In genomic region chr7:137996386-137996851, GRCh38 we compare ENCODE assay signal across 10 cellular contexts. TPM values are rescaled to one million over a fixed set of nuclear protein-coding genes. Genes with fewer than 3 reads are reported as not detected.
DNase-seq lines count a peak whose midpoint lies in the region; ATAC-seq, FAIRE-seq and TF ChIP-seq lines count a peak whose summit lies in the region.
"Had no signal": no experiment of that assay in that cellular context is flagged by ENCODE, and none has a peak within 500 bp of the region (broad histone marks: within the 10 kb centered on the region; RNA-seq: fewer than 3 reads in every experiment).

No MANE protein-coding gene starts in this region.

- peaks cover 34% of the 10 kb centered on the region for H3K36me3 ChIP-seq in skeletal muscle satellite cell (ENCODE audit: insufficient read depth, low read length)
- H3K36me3 ChIP-seq: cardiac muscle cell had no signal

- DNase-seq in GM19239 (ENCODE audit: insufficient read length, low spot score) = no peak
- DNase-seq in RPMI7951 (ENCODE audit: low read depth) = peak; percentile 94
- peak; percentile 93 for DNase-seq in fibroblast of pulmonary artery (ENCODE audit: low read depth)
- DNase-seq in NCI-H774 (lab: John Stamatoyannopoulos, UW) = no peak
- DNase-seq in SIG-M5 treated with dmso at 0.1 percent for 504 hours (lab: John Stamatoyannopoulos, UW; ENCODE audit: unreplicated experiment) = no peak
- DNase-seq: naive thymus-derived CD8-positive, alpha-beta T cell had no signal

- H3K9ac ChIP-seq in skeletal muscle satellite cell (ENCODE audit: low read depth, low read length) = peak overlapping the region; percentile 1

- no peak for ATAC-seq in GM21360 (IDR thresholded peaks at IDR 0.05; ENCODE audit: unreplicated experiment)
- no peak for ATAC-seq in HG03342 (IDR thresholded peaks at IDR 0.05; ENCODE audit: unreplicated experiment)
- ATAC-seq: naive thymus-derived CD8-positive, alpha-beta T cell had no signal

- peak; percentile 31 for FAIRE-seq in GM19239 (lab: Jason Lieb, UNC)

- no peak for TF ChIP-seq CTCF in fibroblast of pulmonary artery (IDR thresholded peaks at IDR 0.05; ENCODE audit: low read length, missing control alignments)

- H3K4me3 ChIP-seq in fibroblast of pulmonary artery (replicated peaks; ENCODE audit: low read depth, low read length) (no peak overlapping the region), skeletal muscle satellite cell (ENCODE audit: low read length) (no peak overlapping the region)
- H3K4me3 ChIP-seq: cardiac muscle cell had no signal

- H3K4me1 ChIP-seq in skeletal muscle satellite cell (ENCODE audit: control insufficient read depth, insufficient read depth, low read length) = peaks cover 68% of the 10 kb centered on the region

- peak overlapping the region; percentile 58 for H3K4me2 ChIP-seq in skeletal muscle satellite cell (ENCODE audit: low read length)

- no peaks in the 10 kb centered on the region for H3K27me3 ChIP-seq in skeletal muscle satellite cell (ENCODE audit: control insufficient read depth, insufficient read depth, low read length)
- H3K27me3 ChIP-seq: cardiac muscle cell had no signal

- H3K9me3 ChIP-seq in skeletal muscle satellite cell (replicated peaks; ENCODE audit: low read length) = no peaks in the 10 kb centered on the region

RNA-seq across cellular contexts. Expression of gene CREB3L2, which starts 5.5 kb away (rescaled TPM):
- total RNA-seq in RPMI7951 (2014; rRNA removed; shearing (Covaris generic)) = 21.2 and 23.8 TPM in 2 replicates
- 17.2 and 28.0 TPM in 2 replicates for total RNA-seq in skeletal muscle satellite cell (2012; rRNA removed)

Comparison
In these comparisons a context has a peak if more than half of its experiments do, and no peak if none do; other contexts are left out.
1. DNase-seq: peak in RPMI7951 (single experiment) and fibroblast of pulmonary artery (single experiment); none in GM19239 (single experiment), NCI-H774 (single experiment) and SIG-M5 treated with dmso at 0.1 percent for 504 hours (single experiment).